ENCODE assay signal across 1 cellular context in genomic region chr18:76466410-76466991, GRCh38.
TF ChIP-seq lines count a peak whose summit lies in the region.

No MANE protein-coding gene starts in this region.

TF ChIP-seq in GM12878, 131 proteins besides CTCF, POLR2A, EP300 and RAD21 (continued from another document):
- TF ChIP-seq, protein P1, sequence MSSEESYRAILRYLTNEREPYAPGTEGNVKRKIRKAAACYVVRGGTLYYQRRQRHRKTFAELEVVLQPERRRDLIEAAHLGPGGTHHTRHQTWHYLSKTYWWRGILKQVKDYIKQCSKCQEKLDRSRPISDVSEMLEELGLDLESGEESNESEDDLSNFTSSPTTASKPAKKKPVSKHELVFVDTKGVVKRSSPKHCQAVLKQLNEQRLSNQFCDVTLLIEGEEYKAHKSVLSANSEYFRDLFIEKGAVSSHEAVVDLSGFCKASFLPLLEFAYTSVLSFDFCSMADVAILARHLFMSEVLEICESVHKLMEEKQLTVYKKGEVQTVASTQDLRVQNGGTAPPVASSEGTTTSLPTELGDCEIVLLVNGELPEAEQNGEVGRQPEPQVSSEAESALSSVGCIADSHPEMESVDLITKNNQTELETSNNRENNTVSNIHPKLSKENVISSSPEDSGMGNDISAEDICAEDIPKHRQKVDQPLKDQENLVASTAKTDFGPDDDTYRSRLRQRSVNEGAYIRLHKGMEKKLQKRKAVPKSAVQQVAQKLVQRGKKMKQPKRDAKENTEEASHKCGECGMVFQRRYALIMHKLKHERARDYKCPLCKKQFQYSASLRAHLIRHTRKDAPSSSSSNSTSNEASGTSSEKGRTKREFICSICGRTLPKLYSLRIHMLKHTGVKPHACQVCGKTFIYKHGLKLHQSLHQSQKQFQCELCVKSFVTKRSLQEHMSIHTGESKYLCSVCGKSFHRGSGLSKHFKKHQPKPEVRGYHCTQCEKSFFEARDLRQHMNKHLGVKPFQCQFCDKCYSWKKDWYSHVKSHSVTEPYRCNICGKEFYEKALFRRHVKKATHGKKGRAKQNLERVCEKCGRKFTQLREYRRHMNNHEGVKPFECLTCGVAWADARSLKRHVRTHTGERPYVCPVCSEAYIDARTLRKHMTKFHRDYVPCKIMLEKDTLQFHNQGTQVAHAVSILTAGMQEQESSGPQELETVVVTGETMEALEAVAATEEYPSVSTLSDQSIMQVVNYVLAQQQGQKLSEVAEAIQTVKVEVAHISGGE (CRISPR knock-in tag; IDR thresholded peaks at IDR 0.05), result no peak
- TF ChIP-seq RFX5 (IDR thresholded peaks at IDR 0.05; ENCODE audit: low read depth, low read length) (no peak), ZNF622 (IDR thresholded peaks at IDR 0.05) (no peak), HDAC2 (IDR thresholded peaks at IDR 0.05) (no peak), NFIC (IDR thresholded peaks at IDR 0.05; ENCODE audit: low read depth, low read length) (no peak), SIN3A (IDR thresholded peaks at IDR 0.05; ENCODE audit: low read depth, low read length) (no peak), MEF2B (IDR thresholded peaks at IDR 0.05; ENCODE audit: partially characterized antibody, poor library complexity, severe bottlenecking) (no peak), E2F8 (IDR thresholded peaks at IDR 0.05; ENCODE audit: low read depth, partially characterized antibody) (no peak), ZNF24 (IDR thresholded peaks at IDR 0.05) (no peak), DPF2 (IDR thresholded peaks at IDR 0.05) (no peak), FOS (IDR thresholded peaks at IDR 0.05; ENCODE audit: borderline replicate concordance, extremely low read depth, insufficient read length) (no peak), FOXK2 (IDR thresholded peaks at IDR 0.05) (no peak), PRDM15 (CRISPR knock-in tag; IDR thresholded peaks at IDR 0.05) (no peak), NR2C2 (IDR thresholded peaks at IDR 0.05; ENCODE audit: borderline replicate concordance, control insufficient read depth, insufficient read length, low read depth) (no peak)
- TF ChIP-seq, protein P2, sequence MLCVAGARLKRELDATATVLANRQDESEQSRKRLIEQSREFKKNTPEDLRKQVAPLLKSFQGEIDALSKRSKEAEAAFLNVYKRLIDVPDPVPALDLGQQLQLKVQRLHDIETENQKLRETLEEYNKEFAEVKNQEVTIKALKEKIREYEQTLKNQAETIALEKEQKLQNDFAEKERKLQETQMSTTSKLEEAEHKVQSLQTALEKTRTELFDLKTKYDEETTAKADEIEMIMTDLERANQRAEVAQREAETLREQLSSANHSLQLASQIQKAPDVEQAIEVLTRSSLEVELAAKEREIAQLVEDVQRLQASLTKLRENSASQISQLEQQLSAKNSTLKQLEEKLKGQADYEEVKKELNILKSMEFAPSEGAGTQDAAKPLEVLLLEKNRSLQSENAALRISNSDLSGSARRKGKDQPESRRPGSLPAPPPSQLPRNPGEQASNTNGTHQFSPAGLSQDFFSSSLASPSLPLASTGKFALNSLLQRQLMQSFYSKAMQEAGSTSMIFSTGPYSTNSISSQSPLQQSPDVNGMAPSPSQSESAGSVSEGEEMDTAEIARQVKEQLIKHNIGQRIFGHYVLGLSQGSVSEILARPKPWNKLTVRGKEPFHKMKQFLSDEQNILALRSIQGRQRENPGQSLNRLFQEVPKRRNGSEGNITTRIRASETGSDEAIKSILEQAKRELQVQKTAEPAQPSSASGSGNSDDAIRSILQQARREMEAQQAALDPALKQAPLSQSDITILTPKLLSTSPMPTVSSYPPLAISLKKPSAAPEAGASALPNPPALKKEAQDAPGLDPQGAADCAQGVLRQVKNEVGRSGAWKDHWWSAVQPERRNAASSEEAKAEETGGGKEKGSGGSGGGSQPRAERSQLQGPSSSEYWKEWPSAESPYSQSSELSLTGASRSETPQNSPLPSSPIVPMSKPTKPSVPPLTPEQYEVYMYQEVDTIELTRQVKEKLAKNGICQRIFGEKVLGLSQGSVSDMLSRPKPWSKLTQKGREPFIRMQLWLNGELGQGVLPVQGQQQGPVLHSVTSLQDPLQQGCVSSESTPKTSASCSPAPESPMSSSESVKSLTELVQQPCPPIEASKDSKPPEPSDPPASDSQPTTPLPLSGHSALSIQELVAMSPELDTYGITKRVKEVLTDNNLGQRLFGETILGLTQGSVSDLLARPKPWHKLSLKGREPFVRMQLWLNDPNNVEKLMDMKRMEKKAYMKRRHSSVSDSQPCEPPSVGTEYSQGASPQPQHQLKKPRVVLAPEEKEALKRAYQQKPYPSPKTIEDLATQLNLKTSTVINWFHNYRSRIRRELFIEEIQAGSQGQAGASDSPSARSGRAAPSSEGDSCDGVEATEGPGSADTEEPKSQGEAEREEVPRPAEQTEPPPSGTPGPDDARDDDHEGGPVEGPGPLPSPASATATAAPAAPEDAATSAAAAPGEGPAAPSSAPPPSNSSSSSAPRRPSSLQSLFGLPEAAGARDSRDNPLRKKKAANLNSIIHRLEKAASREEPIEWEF (IDR thresholded peaks at IDR 0.05; ENCODE audit: insufficient replicate concordance, low read depth, low read length), result no peak
- TF ChIP-seq, protein P3, sequence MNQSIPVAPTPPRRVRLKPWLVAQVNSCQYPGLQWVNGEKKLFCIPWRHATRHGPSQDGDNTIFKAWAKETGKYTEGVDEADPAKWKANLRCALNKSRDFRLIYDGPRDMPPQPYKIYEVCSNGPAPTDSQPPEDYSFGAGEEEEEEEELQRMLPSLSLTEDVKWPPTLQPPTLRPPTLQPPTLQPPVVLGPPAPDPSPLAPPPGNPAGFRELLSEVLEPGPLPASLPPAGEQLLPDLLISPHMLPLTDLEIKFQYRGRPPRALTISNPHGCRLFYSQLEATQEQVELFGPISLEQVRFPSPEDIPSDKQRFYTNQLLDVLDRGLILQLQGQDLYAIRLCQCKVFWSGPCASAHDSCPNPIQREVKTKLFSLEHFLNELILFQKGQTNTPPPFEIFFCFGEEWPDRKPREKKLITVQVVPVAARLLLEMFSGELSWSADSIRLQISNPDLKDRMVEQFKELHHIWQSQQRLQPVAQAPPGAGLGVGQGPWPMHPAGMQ (IDR thresholded peaks at IDR 0.05; ENCODE audit: borderline replicate concordance), result no peak
- TF ChIP-seq, protein P4, sequence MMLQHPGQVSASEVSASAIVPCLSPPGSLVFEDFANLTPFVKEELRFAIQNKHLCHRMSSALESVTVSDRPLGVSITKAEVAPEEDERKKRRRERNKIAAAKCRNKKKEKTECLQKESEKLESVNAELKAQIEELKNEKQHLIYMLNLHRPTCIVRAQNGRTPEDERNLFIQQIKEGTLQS (IDR thresholded peaks at IDR 0.05; ENCODE audit: borderline replicate concordance, extremely low read depth, low read depth, low read length), result no peak
- TF ChIP-seq, protein P5, sequence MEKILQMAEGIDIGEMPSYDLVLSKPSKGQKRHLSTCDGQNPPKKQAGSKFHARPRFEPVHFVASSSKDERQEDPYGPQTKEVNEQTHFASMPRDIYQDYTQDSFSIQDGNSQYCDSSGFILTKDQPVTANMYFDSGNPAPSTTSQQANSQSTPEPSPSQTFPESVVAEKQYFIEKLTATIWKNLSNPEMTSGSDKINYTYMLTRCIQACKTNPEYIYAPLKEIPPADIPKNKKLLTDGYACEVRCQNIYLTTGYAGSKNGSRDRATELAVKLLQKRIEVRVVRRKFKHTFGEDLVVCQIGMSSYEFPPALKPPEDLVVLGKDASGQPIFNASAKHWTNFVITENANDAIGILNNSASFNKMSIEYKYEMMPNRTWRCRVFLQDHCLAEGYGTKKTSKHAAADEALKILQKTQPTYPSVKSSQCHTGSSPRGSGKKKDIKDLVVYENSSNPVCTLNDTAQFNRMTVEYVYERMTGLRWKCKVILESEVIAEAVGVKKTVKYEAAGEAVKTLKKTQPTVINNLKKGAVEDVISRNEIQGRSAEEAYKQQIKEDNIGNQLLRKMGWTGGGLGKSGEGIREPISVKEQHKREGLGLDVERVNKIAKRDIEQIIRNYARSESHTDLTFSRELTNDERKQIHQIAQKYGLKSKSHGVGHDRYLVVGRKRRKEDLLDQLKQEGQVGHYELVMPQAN (conservative IDR thresholded peaks at IDR 0.05), result no peak
- TF ChIP-seq, protein P6, sequence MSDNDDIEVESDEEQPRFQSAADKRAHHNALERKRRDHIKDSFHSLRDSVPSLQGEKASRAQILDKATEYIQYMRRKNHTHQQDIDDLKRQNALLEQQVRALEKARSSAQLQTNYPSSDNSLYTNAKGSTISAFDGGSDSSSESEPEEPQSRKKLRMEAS (IDR thresholded peaks at IDR 0.05; ENCODE audit: low read depth, low read length), result no peak
TF ChIP-seq in GM12878: peak in this region for 0.
